ENCODE assay signal across 8 cellular contexts in the genomic region with DNA sequence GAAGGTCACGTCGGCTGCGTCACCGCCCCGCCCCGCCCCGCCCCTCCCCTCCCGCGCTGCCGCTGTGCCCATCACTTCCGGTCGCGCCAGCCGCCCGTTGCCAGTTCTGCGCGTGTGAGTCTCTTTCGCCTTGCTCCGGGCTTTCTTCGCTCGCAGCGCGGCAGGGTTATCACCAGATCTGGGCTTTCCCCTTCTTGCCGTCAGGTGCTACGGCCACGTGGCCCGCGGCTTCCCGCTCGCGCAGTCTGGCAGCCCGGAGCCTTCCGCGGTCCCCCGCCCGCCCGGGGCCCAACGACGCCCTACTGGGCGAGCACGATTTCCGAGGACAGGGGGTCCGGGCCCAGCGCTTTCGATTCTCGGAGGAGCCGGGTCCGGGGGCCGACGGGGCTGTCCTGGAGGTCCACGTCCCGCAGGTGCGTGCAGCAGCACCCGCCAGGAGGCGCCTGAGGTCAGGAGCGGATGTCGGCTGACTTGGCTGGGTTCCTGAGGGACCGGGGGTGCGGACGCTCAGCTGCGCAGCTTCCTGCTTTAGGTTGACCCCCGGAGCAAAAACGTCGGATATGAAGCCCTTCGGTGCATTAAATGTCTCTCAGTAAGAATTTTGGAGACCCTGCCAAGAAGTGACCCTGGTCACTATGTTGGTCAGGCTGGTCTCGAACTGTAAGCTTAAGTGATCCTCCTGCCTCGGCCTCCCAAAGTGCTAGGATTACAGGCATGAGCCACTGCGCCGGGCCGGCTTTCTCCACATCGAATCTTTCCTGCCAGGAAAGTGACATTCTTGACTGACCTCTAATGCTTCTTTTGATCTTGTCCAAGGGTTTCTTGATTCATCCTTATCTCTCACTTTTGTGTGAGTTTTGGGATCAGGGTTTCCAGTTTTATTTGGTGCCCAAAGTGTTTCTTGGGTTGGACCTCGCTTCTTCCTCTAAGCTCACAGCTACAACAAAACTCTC. TPM values are rescaled to one million over a fixed set of nuclear protein-coding genes. Genes with fewer than 3 reads are reported as not detected.
A peak's percentile ranks its signal among the peaks of the same experiment; 100 is the strongest.
DNase-seq lines count a peak whose midpoint lies in the region; ATAC-seq and TF ChIP-seq lines count a peak whose summit lies in the region.

A gene with protein sequence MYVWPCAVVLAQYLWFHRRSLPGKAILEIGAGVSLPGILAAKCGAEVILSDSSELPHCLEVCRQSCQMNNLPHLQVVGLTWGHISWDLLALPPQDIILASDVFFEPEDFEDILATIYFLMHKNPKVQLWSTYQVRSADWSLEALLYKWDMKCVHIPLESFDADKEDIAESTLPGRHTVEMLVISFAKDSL (plus strand): TSS at position 74 of the 953 bp plus-strand sequence. CDS start 2,872 bp downstream, outside the sequence.

- peak in 1 of 2 donors; percentile 78 for TF ChIP-seq POLR2A in lower leg skin (IDR thresholded peaks at IDR 0.05)

- WGBS in lower leg skin, 2 donors: 2 to 5% methylated on average over 8 to 44 of the region's 72 CpGs

- TF ChIP-seq CTCF in lower leg skin (IDR thresholded peaks at IDR 0.05): peak in 1 of 3 donors; percentile 45

- peak within 1 kb of the TSS; percentile 89 for H3K27ac Mint-ChIP-seq in dendritic cell treated with granulocyte-macrophage colony-stimulating factor and Interleukin-4, amounts not matched to agents 40 ng/mL and 50 ng/mL, for 4 days

- H3K36me3 Mint-ChIP-seq in dendritic cell treated with granulocyte-macrophage colony-stimulating factor and Interleukin-4, amounts not matched to agents 40 ng/mL and 50 ng/mL, for 4 days (ENCODE audit: low read depth): peaks cover 93% of the 10 kb centered on the region

- H3K4me3 ChIP-seq in lower leg skin (ENCODE audit: low read depth, poor library complexity, severe bottlenecking): peak within 1 kb of the TSS; percentile 97

- DNase-seq in SHP77 (lab: John Stamatoyannopoulos, UW) (peak; percentile 57 to 71), SHP77 treated with DMSO at 0.1 percent for 48 hours (lab: John Stamatoyannopoulos, UW) (no peak), NCI-H2081 (lab: John Stamatoyannopoulos, UW) (peak; percentile 77 to 83), lower leg skin (ENCODE audit: low spot score in 2 of 2) (peak; percentile 86 to 97)
- DNase-seq in activated CD4-positive, alpha-beta T cell treated with anti-CD3 and anti-CD28 coated beads for 4 hours: peak; percentile 74 to 77
- DNase-seq in stimulated activated CD4-positive, alpha-beta T cell treated with anti-CD3 and anti-CD28 coated beads, TNF-alpha, amount 100 ng/mL, for 4 hours (ENCODE audit: low read depth in 3 of 3): peak; percentile 55 to 66 (median 60)

- peak within 1 kb of the TSS; percentile 83 for H3K4me3 Mint-ChIP-seq in dendritic cell treated with granulocyte-macrophage colony-stimulating factor and Interleukin-4, amounts not matched to agents 40 ng/mL and 50 ng/mL, for 4 days

- peak; percentile 31 for ATAC-seq in HG02870 (IDR thresholded peaks at IDR 0.05; ENCODE audit: unreplicated experiment)

- no peaks in the 10 kb centered on the region for H3K27me3 Mint-ChIP-seq in dendritic cell treated with granulocyte-macrophage colony-stimulating factor and Interleukin-4, amounts not matched to agents 40 ng/mL and 50 ng/mL, for 4 days

- peaks cover 25% of the 10 kb centered on the region for H3K4me1 Mint-ChIP-seq in dendritic cell treated with granulocyte-macrophage colony-stimulating factor and Interleukin-4, amounts not matched to agents 40 ng/mL and 50 ng/mL, for 4 days (ENCODE audit: low read depth)

- intact Hi-C loops in dendritic cell treated with granulocyte-macrophage colony-stimulating factor and Interleukin-4, amounts not matched to agents 40 ng/mL and 50 ng/mL, for 4 days (cut with micrococcal nuclease): loop anchor here (1.0 kb wide), 1 partner anchor 8 kb away; no protein-coding TSS in a partner anchor
- intact Hi-C loops in lower leg skin (cut with DNase I; ENCODE audit: low total_unique reads): no loop called here

- H3K9me3 Mint-ChIP-seq in dendritic cell treated with granulocyte-macrophage colony-stimulating factor and Interleukin-4, amounts not matched to agents 40 ng/mL and 50 ng/mL, for 4 days: no peaks in the 10 kb centered on the region

RNA-seq across cellular contexts. Expression of the gene that starts here (rescaled TPM):
- 10 to 100 TPM; 27.4 to 40.9 (median 33.7) TPM for total RNA-seq in lower leg skin
